ENCODE assay signal across 11 cellular contexts in the genomic region with DNA sequence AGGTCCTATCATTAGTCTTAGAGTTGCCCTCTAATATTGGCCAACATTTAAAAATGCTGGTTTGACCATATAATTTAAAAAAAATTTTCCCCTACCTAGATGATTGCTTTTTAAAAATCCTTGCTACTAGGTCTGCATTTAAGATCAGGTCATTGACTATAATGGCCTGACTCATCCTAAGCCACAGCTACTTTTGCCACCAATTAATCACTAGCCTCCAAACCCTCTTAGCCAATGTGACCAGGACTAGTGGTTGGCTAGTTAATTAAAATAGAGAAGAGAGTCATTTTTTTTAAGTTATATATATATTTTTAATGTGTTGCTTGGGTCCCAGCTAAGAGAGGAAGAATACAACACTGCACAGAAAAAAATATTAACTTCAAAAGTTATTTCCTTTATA.
"Had no signal": no experiment of that assay in that cellular context is flagged by ENCODE, and none has a peak within 500 bp of the region (broad histone marks: within the 10 kb centered on the region; RNA-seq: fewer than 3 reads in every experiment).

No MANE protein-coding gene starts in this region.

- H3K27me3 ChIP-seq: dorsolateral prefrontal cortex, esophagus muscularis mucosa, heart right ventricle, left lung, ovary, upper lobe of right lung had no signal

- ATAC-seq: activated CD4-positive, CD25-positive, alpha-beta regulatory T cell treated with anti-CD3 and anti-CD28 coated beads, Interleukin-2, amount 50 U/mL, for 24 hours; heart right ventricle; left lung; T-helper 17 cell; upper lobe of right lung had no signal

- H3K4me3 ChIP-seq: dorsolateral prefrontal cortex, esophagus muscularis mucosa, heart right ventricle, left lung, ovary, upper lobe of right lung had no signal

- H3K4me1 ChIP-seq: esophagus muscularis mucosa, heart right ventricle, left lung, upper lobe of right lung had no signal

- H3K27ac ChIP-seq: dorsolateral prefrontal cortex, esophagus muscularis mucosa, heart right ventricle, left lung, ovary, upper lobe of right lung had no signal

- DNase-seq: amniotic stem cell; dorsolateral prefrontal cortex; heart right ventricle; left lung; ovary; stimulated activated CD4-positive, alpha-beta T cell treated with anti-CD3 and anti-CD28 coated beads, Interleukin-4, amount 100 ng/mL, for 1 hour; stimulated activated CD8-positive, alpha-beta memory T cell treated with anti-CD3 and anti-CD28 coated beads, Interleukin-4, amount 100 ng/mL, for 48 hours; T-helper 17 cell; upper lobe of right lung had no signal

- H3K36me3 ChIP-seq: ovary had no signal

- H3K9me3 ChIP-seq: esophagus muscularis mucosa, heart right ventricle, left lung, ovary, upper lobe of right lung had no signal
